ENCODE assay signal across 1 cellular context in the genomic region with DNA sequence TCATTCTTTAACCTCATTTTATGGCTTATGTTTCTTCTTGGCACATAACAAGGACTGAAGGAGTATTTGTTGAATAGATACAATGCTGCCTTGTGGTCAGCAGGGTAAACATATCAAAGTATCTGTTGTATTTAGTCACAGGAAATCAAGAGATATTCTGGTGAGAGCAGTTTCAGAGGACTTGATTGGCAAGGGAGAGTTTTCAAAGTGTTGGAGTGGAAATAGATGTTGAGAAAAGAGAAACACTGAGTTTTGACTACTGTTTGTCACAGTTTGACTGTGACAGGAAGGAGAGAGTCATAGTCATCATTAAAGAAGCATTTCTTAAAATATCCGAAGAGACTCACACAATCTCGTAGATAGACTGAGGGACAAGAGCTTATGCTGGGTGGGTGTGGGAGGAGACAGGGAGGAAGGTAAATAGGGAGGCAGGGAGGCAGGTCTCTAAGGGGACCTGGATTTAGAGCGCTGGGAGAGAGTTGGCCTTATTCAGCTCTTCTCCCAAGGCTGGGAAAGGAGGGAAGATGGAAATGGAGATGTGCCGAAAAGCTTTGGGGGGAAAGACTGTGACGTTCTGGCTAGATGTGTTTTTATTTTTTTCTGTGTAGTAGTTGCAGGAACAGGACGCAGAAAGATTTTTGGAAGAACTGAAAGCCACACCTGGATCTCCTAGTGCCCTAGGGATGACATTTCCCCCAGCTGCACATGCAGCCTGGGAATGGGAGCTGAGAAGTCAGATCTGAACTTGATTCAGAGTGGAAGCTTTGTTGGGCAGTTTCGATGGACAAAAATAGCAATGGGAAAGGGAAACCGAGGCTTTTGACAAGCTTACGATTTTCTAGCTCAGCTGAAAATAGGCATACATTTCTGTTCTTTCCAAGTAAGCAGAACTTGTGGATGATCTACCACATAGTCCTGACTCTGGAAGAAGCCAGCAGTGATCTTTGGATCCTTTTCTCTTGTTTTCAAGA.
TF ChIP-seq lines count a peak whose summit lies in the region.

No MANE protein-coding gene starts in this region.

TF ChIP-seq in GM12878, 131 proteins besides CTCF, POLR2A, EP300 and RAD21 (continued from another document and continues in another):
- TF ChIP-seq, protein P1, sequence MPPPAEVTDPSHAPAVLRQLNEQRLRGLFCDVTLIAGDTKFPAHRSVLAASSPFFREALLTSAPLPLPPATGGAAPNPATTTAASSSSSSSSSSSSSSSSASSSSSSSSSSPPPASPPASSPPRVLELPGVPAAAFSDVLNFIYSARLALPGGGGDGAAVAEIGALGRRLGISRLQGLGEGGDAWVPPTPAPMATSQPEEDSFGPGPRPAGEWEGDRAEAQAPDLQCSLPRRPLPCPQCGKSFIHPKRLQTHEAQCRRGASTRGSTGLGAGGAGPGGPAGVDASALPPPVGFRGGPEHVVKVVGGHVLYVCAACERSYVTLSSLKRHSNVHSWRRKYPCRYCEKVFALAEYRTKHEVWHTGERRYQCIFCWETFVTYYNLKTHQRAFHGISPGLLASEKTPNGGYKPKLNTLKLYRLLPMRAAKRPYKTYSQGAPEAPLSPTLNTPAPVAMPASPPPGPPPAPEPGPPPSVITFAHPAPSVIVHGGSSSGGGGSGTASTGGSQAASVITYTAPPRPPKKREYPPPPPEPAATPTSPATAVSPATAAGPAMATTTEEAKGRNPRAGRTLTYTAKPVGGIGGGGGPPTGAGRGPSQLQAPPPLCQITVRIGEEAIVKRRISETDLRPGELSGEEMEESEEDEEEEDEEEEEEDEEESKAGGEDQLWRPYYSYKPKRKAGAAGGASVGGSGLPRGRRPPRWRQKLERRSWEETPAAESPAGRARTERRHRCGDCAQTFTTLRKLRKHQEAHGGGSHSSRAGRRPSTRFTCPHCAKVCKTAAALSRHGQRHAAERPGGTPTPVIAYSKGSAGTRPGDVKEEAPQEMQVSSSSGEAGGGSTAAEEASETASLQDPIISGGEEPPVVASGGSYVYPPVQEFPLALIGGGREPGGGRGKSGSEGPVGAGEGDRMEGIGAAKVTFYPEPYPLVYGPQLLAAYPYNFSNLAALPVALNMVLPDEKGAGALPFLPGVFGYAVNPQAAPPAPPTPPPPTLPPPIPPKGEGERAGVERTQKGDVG (CRISPR knock-in tag; IDR thresholded peaks at IDR 0.05) = no peak
- TF ChIP-seq CBFB (IDR thresholded peaks at IDR 0.05; ENCODE audit: low read depth) (peak; percentile 70), NFIC (IDR thresholded peaks at IDR 0.05; ENCODE audit: low read depth, low read length) (peak; percentile 96), SIX5 (IDR thresholded peaks at IDR 0.05; ENCODE audit: low read depth, low read length, severe bottlenecking) (no peak), EED (IDR thresholded peaks at IDR 0.05; ENCODE audit: low read depth) (peak; percentile 90), ZZZ3 (IDR thresholded peaks at IDR 0.05; ENCODE audit: control insufficient read depth, insufficient read length, low read depth) (no peak), NRF1 (conservative IDR thresholded peaks at IDR 0.05; ENCODE audit: low read depth, low read length) (no peak), ZNF274 (IDR thresholded peaks at IDR 0.05; ENCODE audit: insufficient read depth, insufficient read length) (no peak), ASH2L (IDR thresholded peaks at IDR 0.05; ENCODE audit: borderline replicate concordance, low read depth) (no peak), BRCA1 (IDR thresholded peaks at IDR 0.05; ENCODE audit: low read depth, low read length) (no peak), SP1 (IDR thresholded peaks at IDR 0.05; ENCODE audit: low read depth, low read length) (no peak), GABPA (IDR thresholded peaks at IDR 0.05; ENCODE audit: low read depth) (peak; percentile 60), SIN3A (IDR thresholded peaks at IDR 0.05; ENCODE audit: low read depth, low read length) (no peak), NFYA (IDR thresholded peaks at IDR 0.05; ENCODE audit: borderline replicate concordance, low read depth, low read length) (no peak), MXI1 (IDR thresholded peaks at IDR 0.05; ENCODE audit: low read depth, low read length) (no peak), BACH1 (IDR thresholded peaks at IDR 0.05; ENCODE audit: borderline replicate concordance) (no peak), SUPT20H (IDR thresholded peaks at IDR 0.05; ENCODE audit: borderline replicate concordance, control insufficient read depth, low read depth, low read length) (no peak), MYB (IDR thresholded peaks at IDR 0.05; ENCODE audit: borderline replicate concordance, low read depth, low read length) (no peak), ZNF24 (IDR thresholded peaks at IDR 0.05) (no peak), IRF4 (IDR thresholded peaks at IDR 0.05; ENCODE audit: low read depth, low read length) (peak; percentile 86), CHD2 (IDR thresholded peaks at IDR 0.05; ENCODE audit: borderline replicate concordance, low read depth, low read length) (no peak), CHD4 (IDR thresholded peaks at IDR 0.05) (no peak), CEBPB (IDR thresholded peaks at IDR 0.05; ENCODE audit: borderline replicate concordance in 1 of 2, low read depth in 2 of 2, low read length in 2 of 2) (no peak; a peak in 1 of 4 replicates), RCOR1 (conservative IDR thresholded peaks at IDR 0.05; ENCODE audit: low read depth, low read length) (no peak), MEF2A (IDR thresholded peaks at IDR 0.05; ENCODE audit: insufficient read depth, low read depth, low read length) (peak; percentile 93), SPI1 (IDR thresholded peaks at IDR 0.05; ENCODE audit: borderline replicate concordance, insufficient read depth, low read depth, low read length) (no peak), PML (IDR thresholded peaks at IDR 0.05; ENCODE audit: low read length) (peak; percentile 78), CHD1 (IDR thresholded peaks at IDR 0.05; ENCODE audit: low read depth, low read length) (no peak), STAT1 (conservative IDR thresholded peaks at IDR 0.05) (no peak), SREBF2 (IDR thresholded peaks at IDR 0.05; ENCODE audit: low read length) (no peak)
- TF ChIP-seq, protein P2, sequence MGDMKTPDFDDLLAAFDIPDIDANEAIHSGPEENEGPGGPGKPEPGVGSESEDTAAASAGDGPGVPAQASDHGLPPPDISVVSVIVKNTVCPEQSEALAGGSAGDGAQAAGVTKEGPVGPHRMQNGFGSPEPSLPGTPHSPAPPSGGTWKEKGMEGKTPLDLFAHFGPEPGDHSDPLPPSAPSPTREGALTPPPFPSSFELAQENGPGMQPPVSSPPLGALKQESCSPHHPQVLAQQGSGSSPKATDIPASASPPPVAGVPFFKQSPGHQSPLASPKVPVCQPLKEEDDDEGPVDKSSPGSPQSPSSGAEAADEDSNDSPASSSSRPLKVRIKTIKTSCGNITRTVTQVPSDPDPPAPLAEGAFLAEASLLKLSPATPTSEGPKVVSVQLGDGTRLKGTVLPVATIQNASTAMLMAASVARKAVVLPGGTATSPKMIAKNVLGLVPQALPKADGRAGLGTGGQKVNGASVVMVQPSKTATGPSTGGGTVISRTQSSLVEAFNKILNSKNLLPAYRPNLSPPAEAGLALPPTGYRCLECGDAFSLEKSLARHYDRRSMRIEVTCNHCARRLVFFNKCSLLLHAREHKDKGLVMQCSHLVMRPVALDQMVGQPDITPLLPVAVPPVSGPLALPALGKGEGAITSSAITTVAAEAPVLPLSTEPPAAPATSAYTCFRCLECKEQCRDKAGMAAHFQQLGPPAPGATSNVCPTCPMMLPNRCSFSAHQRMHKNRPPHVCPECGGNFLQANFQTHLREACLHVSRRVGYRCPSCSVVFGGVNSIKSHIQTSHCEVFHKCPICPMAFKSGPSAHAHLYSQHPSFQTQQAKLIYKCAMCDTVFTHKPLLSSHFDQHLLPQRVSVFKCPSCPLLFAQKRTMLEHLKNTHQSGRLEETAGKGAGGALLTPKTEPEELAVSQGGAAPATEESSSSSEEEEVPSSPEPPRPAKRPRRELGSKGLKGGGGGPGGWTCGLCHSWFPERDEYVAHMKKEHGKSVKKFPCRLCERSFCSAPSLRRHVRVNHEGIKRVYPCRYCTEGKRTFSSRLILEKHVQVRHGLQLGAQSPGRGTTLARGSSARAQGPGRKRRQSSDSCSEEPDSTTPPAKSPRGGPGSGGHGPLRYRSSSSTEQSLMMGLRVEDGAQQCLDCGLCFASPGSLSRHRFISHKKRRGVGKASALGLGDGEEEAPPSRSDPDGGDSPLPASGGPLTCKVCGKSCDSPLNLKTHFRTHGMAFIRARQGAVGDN (IDR thresholded peaks at IDR 0.05) = no peak
- TF ChIP-seq, protein P3, sequence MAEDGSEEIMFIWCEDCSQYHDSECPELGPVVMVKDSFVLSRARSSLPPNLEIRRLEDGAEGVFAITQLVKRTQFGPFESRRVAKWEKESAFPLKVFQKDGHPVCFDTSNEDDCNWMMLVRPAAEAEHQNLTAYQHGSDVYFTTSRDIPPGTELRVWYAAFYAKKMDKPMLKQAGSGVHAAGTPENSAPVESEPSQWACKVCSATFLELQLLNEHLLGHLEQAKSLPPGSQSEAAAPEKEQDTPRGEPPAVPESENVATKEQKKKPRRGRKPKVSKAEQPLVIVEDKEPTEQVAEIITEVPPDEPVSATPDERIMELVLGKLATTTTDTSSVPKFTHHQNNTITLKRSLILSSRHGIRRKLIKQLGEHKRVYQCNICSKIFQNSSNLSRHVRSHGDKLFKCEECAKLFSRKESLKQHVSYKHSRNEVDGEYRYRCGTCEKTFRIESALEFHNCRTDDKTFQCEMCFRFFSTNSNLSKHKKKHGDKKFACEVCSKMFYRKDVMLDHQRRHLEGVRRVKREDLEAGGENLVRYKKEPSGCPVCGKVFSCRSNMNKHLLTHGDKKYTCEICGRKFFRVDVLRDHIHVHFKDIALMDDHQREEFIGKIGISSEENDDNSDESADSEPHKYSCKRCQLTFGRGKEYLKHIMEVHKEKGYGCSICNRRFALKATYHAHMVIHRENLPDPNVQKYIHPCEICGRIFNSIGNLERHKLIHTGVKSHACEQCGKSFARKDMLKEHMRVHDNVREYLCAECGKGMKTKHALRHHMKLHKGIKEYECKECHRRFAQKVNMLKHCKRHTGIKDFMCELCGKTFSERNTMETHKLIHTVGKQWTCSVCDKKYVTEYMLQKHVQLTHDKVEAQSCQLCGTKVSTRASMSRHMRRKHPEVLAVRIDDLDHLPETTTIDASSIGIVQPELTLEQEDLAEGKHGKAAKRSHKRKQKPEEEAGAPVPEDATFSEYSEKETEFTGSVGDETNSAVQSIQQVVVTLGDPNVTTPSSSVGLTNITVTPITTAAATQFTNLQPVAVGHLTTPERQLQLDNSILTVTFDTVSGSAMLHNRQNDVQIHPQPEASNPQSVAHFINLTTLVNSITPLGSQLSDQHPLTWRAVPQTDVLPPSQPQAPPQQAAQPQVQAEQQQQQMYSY (CRISPR knock-in tag; IDR thresholded peaks at IDR 0.05) = no peak
- TF ChIP-seq, protein P4, sequence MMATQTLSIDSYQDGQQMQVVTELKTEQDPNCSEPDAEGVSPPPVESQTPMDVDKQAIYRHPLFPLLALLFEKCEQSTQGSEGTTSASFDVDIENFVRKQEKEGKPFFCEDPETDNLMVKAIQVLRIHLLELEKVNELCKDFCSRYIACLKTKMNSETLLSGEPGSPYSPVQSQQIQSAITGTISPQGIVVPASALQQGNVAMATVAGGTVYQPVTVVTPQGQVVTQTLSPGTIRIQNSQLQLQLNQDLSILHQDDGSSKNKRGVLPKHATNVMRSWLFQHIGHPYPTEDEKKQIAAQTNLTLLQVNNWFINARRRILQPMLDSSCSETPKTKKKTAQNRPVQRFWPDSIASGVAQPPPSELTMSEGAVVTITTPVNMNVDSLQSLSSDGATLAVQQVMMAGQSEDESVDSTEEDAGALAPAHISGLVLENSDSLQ (IDR thresholded peaks at IDR 0.05) = peak; percentile 91
- TF ChIP-seq, protein P5, sequence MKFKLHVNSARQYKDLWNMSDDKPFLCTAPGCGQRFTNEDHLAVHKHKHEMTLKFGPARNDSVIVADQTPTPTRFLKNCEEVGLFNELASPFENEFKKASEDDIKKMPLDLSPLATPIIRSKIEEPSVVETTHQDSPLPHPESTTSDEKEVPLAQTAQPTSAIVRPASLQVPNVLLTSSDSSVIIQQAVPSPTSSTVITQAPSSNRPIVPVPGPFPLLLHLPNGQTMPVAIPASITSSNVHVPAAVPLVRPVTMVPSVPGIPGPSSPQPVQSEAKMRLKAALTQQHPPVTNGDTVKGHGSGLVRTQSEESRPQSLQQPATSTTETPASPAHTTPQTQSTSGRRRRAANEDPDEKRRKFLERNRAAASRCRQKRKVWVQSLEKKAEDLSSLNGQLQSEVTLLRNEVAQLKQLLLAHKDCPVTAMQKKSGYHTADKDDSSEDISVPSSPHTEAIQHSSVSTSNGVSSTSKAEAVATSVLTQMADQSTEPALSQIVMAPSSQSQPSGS (IDR thresholded peaks at IDR 0.05; ENCODE audit: low read length) = peak; percentile 92
- TF ChIP-seq, protein P6, sequence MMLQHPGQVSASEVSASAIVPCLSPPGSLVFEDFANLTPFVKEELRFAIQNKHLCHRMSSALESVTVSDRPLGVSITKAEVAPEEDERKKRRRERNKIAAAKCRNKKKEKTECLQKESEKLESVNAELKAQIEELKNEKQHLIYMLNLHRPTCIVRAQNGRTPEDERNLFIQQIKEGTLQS (IDR thresholded peaks at IDR 0.05; ENCODE audit: borderline replicate concordance, extremely low read depth, low read depth, low read length) = no peak
- TF ChIP-seq, protein P7, sequence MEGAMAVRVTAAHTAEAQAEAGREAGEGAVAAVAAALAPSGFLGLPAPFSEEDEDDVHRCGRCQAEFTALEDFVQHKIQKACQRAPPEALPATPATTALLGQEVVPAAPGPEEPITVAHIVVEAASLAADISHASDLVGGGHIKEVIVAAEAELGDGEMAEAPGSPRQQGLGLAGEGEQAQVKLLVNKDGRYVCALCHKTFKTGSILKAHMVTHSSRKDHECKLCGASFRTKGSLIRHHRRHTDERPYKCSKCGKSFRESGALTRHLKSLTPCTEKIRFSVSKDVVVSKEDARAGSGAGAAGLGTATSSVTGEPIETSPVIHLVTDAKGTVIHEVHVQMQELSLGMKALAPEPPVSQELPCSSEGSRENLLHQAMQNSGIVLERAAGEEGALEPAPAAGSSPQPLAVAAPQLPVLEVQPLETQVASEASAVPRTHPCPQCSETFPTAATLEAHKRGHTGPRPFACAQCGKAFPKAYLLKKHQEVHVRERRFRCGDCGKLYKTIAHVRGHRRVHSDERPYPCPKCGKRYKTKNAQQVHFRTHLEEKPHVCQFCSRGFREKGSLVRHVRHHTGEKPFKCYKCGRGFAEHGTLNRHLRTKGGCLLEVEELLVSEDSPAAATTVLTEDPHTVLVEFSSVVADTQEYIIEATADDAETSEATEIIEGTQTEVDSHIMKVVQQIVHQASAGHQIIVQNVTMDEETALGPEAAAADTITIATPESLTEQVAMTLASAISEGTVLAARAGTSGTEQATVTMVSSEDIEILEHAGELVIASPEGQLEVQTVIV (IDR thresholded peaks at IDR 0.05; ENCODE audit: borderline replicate concordance, partially characterized antibody) = no peak
- TF ChIP-seq, protein P8, sequence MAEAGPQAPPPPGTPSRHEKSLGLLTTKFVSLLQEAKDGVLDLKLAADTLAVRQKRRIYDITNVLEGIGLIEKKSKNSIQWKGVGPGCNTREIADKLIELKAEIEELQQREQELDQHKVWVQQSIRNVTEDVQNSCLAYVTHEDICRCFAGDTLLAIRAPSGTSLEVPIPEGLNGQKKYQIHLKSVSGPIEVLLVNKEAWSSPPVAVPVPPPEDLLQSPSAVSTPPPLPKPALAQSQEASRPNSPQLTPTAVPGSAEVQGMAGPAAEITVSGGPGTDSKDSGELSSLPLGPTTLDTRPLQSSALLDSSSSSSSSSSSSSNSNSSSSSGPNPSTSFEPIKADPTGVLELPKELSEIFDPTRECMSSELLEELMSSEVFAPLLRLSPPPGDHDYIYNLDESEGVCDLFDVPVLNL (IDR thresholded peaks at IDR 0.05; ENCODE audit: low read depth, low read length) = no peak
